Comparison of ENCODE assay signal across 8 cellular contexts in the genomic region with DNA sequence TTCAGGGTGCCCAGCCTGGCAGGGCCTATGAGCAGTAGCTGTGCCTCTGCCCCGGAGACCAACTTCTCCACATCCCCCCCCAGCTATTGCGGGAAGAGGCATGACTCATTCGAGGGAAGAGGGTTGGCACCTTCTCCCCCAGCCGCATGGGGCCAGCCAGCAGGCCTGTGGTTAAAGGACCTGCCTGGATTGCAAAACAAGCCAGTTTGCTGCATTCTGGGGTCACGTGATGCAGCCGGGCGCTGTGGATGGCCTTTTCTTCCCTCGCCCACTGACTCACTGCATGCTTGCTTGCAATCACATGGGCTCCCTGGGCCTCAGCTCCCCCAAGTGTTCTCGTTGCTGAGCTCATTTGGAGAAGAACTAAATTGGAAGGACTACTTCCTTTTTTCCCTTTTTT.
A peak's percentile ranks its signal among the peaks of the same experiment; 100 is the strongest.
DNase-seq lines count a peak whose midpoint lies in the region; ATAC-seq, FAIRE-seq and TF ChIP-seq lines count a peak whose summit lies in the region.
"Had no signal": no experiment of that assay in that cellular context is flagged by ENCODE, and none has a peak within 500 bp of the region (broad histone marks: within the 10 kb centered on the region; RNA-seq: fewer than 3 reads in every experiment).

No MANE protein-coding gene starts in this region.

- H3K4me1 ChIP-seq in esophagus squamous epithelium, result peaks cover 14 to 23% (median 14%) of the 10 kb centered on the region in 3 donors

- peak; percentile 89 to 93 for ATAC-seq in natural killer cell treated with Interleukin-12 subunit alpha and Interleukin-12 subunit beta and Interleukin-15 and Interleukin-18, amount 100 ng/mL, for 72 hours
- no peak for ATAC-seq in GM21526 (IDR thresholded peaks at IDR 0.05; ENCODE audit: low FRiP score, unreplicated experiment)

- H3K9me3 ChIP-seq in SK-N-MC (ENCODE audit: low read depth, low read length) (no peaks in the 10 kb centered on the region), esophagus squamous epithelium (no peaks in the 10 kb centered on the region)

- H3K36me3 ChIP-seq in SK-N-MC (ENCODE audit: insufficient read depth, low read length) (no peaks in the 10 kb centered on the region), esophagus squamous epithelium (no peaks in the 10 kb centered on the region)

- DNase-seq in HK-2 (ENCODE audit: unreplicated experiment) (peak; percentile 98), SK-N-MC (ENCODE audit: low read depth, low spot score) (peak; percentile 20), esophagus squamous epithelium (lab: John Stamatoyannopoulos, UW) (peak; percentile 62), NCI-H1092 (lab: John Stamatoyannopoulos, UW) (no peak), GM12891 (ENCODE audit: insufficient read length, low spot score) (no peak)
- peak; percentile 91 for DNase-seq in natural killer cell treated with Interleukin-12 subunit alpha and Interleukin-12 subunit beta and Interleukin-15 and Interleukin-18, amount 100 ng/mL, for 72 hours (ENCODE audit: low spot score)

- peaks cover 3 to 5% of the 10 kb centered on the region in 2 donors for H3K4me1 Mint-ChIP-seq in natural killer cell treated with Interleukin-12 subunit alpha and Interleukin-12 subunit beta and Interleukin-15 and Interleukin-18, amount 100 ng/mL, for 72 hours (ENCODE audit: low read depth in 2 of 2)
- H3K4me1 Mint-ChIP-seq: memory B cell had no signal

- no peak for FAIRE-seq in GM12891 (lab: Jason Lieb, UNC)

- H3K9ac ChIP-seq in SK-N-MC (ENCODE audit: insufficient read length), result no peak overlapping the region

- peak overlapping the region in 1 of 2 donors; percentile 20 for H3K27ac Mint-ChIP-seq in natural killer cell treated with Interleukin-12 subunit alpha and Interleukin-12 subunit beta and Interleukin-15 and Interleukin-18, amount 100 ng/mL, for 72 hours
- H3K27ac Mint-ChIP-seq: memory B cell had no signal

- H3K27ac ChIP-seq in SK-N-MC (peak overlapping the region; percentile 58; the same call in 1 of the 2 replicates), esophagus squamous epithelium (peak overlapping the region in 2 of 4 donors; percentile 55 to 64)

- WGBS in esophagus squamous epithelium, 2 donors, result 15 to 55% methylated on average over 5 to 8 of the region's 9 CpGs

- no peak overlapping the region for H3K4me3 Mint-ChIP-seq in natural killer cell treated with Interleukin-12 subunit alpha and Interleukin-12 subunit beta and Interleukin-15 and Interleukin-18, amount 100 ng/mL, for 72 hours
- H3K4me3 Mint-ChIP-seq: memory B cell had no signal

- H3K36me3 Mint-ChIP-seq in natural killer cell treated with Interleukin-12 subunit alpha and Interleukin-12 subunit beta and Interleukin-15 and Interleukin-18, amount 100 ng/mL, for 72 hours, result no peaks in the 10 kb centered on the region
- H3K36me3 Mint-ChIP-seq: memory B cell had no signal

- H3K27me3 Mint-ChIP-seq in natural killer cell treated with Interleukin-12 subunit alpha and Interleukin-12 subunit beta and Interleukin-15 and Interleukin-18, amount 100 ng/mL, for 72 hours, result peaks cover 0 to 7% of the 10 kb centered on the region in 2 donors

- TF ChIP-seq POLR2A in esophagus squamous epithelium (IDR thresholded peaks at IDR 0.05) (peak in 1 of 4 donors; percentile 5), GM12891 (IDR thresholded peaks at IDR 0.05; ENCODE audit: low read depth, low read length) (no peak)

- no peaks in the 10 kb centered on the region for H3K27me3 ChIP-seq in esophagus squamous epithelium

- H3K4me3 ChIP-seq in SK-N-MC (no peak overlapping the region), esophagus squamous epithelium (no peak overlapping the region)

- peak in 1 of 6 experiments; percentile 10 for TF ChIP-seq CTCF in esophagus squamous epithelium (IDR thresholded peaks at IDR 0.05)

- H3K9me3 Mint-ChIP-seq in natural killer cell treated with Interleukin-12 subunit alpha and Interleukin-12 subunit beta and Interleukin-15 and Interleukin-18, amount 100 ng/mL, for 72 hours, result no peaks in the 10 kb centered on the region
- H3K9me3 Mint-ChIP-seq: memory B cell had no signal

- intact Hi-C loops in esophagus squamous epithelium (cut with DNase I), result no loop called here

TF ChIP-seq in GM12891, 5 proteins besides CTCF, POLR2A, EP300 and RAD21:
- no peak for TF ChIP-seq POU2F2 (IDR thresholded peaks at IDR 0.05; ENCODE audit: low read depth, low read length)
- no peak for TF ChIP-seq POLR2AphosphoS5 (IDR thresholded peaks at IDR 0.05; ENCODE audit: low read depth, low read length)
- TF ChIP-seq PAX5 (IDR thresholded peaks at IDR 0.05; ENCODE audit: insufficient read depth, low read length, severe bottlenecking), result no peak
- no peak for TF ChIP-seq TAF1 (IDR thresholded peaks at IDR 0.05; ENCODE audit: low read depth, low read length)
- TF ChIP-seq SPI1 (IDR thresholded peaks at IDR 0.05; ENCODE audit: low read depth, low read length), result no peak

Comparison
In these comparisons a context has a peak if more than half of its experiments do, and no peak if none do; other contexts are left out.
1. DNase-seq: peak in HK-2 (single experiment), SK-N-MC (single experiment), esophagus squamous epithelium (single experiment) and natural killer cell treated with Interleukin-12 subunit alpha and Interleukin-12 subunit beta and Interleukin-15 and Interleukin-18, amount 100 ng/mL, for 72 hours (single experiment); none in NCI-H1092 (single experiment) and GM12891 (single experiment).